Comparison of ENCODE assay signal across 13 cellular contexts in the genomic region with DNA sequence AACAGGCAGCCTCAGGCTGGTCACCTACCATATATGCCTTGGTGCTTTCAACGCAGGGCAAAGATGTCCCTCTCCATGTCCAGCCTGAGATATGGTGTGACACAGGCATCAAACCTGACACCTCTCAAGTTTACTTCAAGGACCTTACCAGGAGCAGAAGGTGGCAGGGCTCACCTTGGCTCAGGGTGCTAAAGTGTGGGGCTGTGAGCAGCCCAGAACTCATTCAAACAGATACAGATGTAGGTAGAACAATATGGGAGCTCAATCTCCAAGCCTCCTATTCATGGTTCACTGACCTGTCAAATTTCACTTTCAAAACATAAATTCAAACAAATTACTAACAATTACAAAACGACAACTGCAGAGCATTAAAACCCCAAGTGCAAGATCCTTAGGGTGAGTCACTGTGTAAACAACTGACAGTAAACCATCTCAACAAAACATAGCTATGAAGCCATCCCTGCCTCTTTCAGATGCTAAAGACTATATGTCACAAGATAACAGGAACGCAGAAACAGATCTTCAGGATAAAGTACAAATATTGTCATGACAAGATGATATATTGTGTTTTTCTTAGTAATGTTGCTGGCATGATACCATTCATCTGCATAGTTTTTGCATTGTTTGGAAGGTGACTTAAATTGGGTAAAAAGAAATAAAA.
DNase-seq lines count a peak whose midpoint lies in the region; ATAC-seq and TF ChIP-seq lines count a peak whose summit lies in the region.
"Had no signal": no experiment of that assay in that cellular context is flagged by ENCODE, and none has a peak within 500 bp of the region (broad histone marks: within the 10 kb centered on the region; RNA-seq: fewer than 3 reads in every experiment).

No MANE protein-coding gene starts in this region.

- CTCF ChIA-PET in activated CD8-positive, alpha-beta memory T cell treated with anti-CD3 and anti-CD28 coated beads, Interleukin-2, amount 10 ng/mL, durations not matched to agents 7 days and 5 days (lab: Charles Lee), result no interaction called here

- H3K27ac Mint-ChIP-seq in activated CD8-positive, alpha-beta memory T cell treated with anti-CD3 and anti-CD28 coated beads, Interleukin-2, amount 10 ng/mL, durations not matched to agents 7 days and 5 days, result no peak overlapping the region

- no peak overlapping the region for H3K27ac ChIP-seq in brain microvascular endothelial cell
- H3K27ac ChIP-seq: heart left ventricle, KMS-11 had no signal

- ATAC-seq in HG03108 (IDR thresholded peaks at IDR 0.05; ENCODE audit: unreplicated experiment), result peak; percentile 33
- ATAC-seq in activated CD8-positive, alpha-beta memory T cell treated with anti-CD3 and anti-CD28 coated beads, Interleukin-2, amount 10 ng/mL, durations not matched to agents 7 days and 5 days, result no peak
- ATAC-seq: heart left ventricle had no signal

- H3K4me1 Mint-ChIP-seq in activated CD8-positive, alpha-beta memory T cell treated with anti-CD3 and anti-CD28 coated beads, Interleukin-2, amount 10 ng/mL, durations not matched to agents 7 days and 5 days, result no peaks in the 10 kb centered on the region
- H3K4me1 Mint-ChIP-seq: central memory CD8-positive, alpha-beta T cell had no signal

- no peak for TF ChIP-seq CTCF in brain microvascular endothelial cell (IDR thresholded peaks at IDR 0.05; ENCODE audit: low read depth, low read length, missing control alignments)

- no peaks in the 10 kb centered on the region for H3K27me3 ChIP-seq in brain microvascular endothelial cell (replicated peaks)
- H3K27me3 ChIP-seq: heart left ventricle had no signal

- peak; percentile 10 for DNase-seq in NCI-H748 (lab: John Stamatoyannopoulos, UW; ENCODE audit: unreplicated experiment)
- DNase-seq in NCI-H748 treated with DMSO at 0.1 percent for 48 hours (lab: John Stamatoyannopoulos, UW), result no peak
- DNase-seq in brain microvascular endothelial cell, result peak; percentile 54
- peak; percentile 2 for DNase-seq in smooth muscle cell of the brain vasculature (ENCODE audit: low read depth, low spot score)
- DNase-seq in NCI-H1048 (lab: John Stamatoyannopoulos, UW), result no peak
- DNase-seq in activated CD4-positive, CD25-positive, alpha-beta regulatory T cell (lab: John Stamatoyannopoulos, UW), result no peak
- no peak for DNase-seq in activated CD8-positive, alpha-beta memory T cell treated with anti-CD3 and anti-CD28 coated beads, Interleukin-2, amount 10 ng/mL, durations not matched to agents 7 days and 5 days
- DNase-seq: heart left ventricle, NCI-H526 treated with DMSO at 0.1 percent for 48 hours had no signal

- H3K4me3 ChIP-seq in brain microvascular endothelial cell (ENCODE audit: low read depth, low read length), result no peak overlapping the region
- H3K4me3 ChIP-seq: heart left ventricle, smooth muscle cell had no signal

- H3K9me3 Mint-ChIP-seq in activated CD8-positive, alpha-beta memory T cell treated with anti-CD3 and anti-CD28 coated beads, Interleukin-2, amount 10 ng/mL, durations not matched to agents 7 days and 5 days (ENCODE audit: low read depth), result peaks cover 3% of the 10 kb centered on the region

- in situ Hi-C loops in brain microvascular endothelial cell (cut with HindIII; ENCODE audit: low pct_ligation_motif_present, low sequenced_read_pairs), result no loop called here

- no peaks in the 10 kb centered on the region for H3K36me3 Mint-ChIP-seq in activated CD8-positive, alpha-beta memory T cell treated with anti-CD3 and anti-CD28 coated beads, Interleukin-2, amount 10 ng/mL, durations not matched to agents 7 days and 5 days

- no peaks in the 10 kb centered on the region for H3K36me3 ChIP-seq in brain microvascular endothelial cell (replicated peaks)
- H3K36me3 ChIP-seq: heart left ventricle had no signal

- no peaks in the 10 kb centered on the region for H3K27me3 Mint-ChIP-seq in activated CD8-positive, alpha-beta memory T cell treated with anti-CD3 and anti-CD28 coated beads, Interleukin-2, amount 10 ng/mL, durations not matched to agents 7 days and 5 days
- H3K27me3 Mint-ChIP-seq: central memory CD8-positive, alpha-beta T cell had no signal

- no peak overlapping the region for H3K4me3 Mint-ChIP-seq in activated CD8-positive, alpha-beta memory T cell treated with anti-CD3 and anti-CD28 coated beads, Interleukin-2, amount 10 ng/mL, durations not matched to agents 7 days and 5 days
- H3K4me3 Mint-ChIP-seq: central memory CD8-positive, alpha-beta T cell had no signal

Comparison
In these comparisons a context has a peak if more than half of its experiments do, and no peak if none do; other contexts are left out.
1. DNase-seq: peak in NCI-H748 (single experiment), brain microvascular endothelial cell (single experiment) and smooth muscle cell of the brain vasculature (single experiment); none in NCI-H748 treated with DMSO at 0.1 percent for 48 hours (single experiment), NCI-H1048 (single experiment), activated CD4-positive, CD25-positive, alpha-beta regulatory T cell (0 of 4) and activated CD8-positive, alpha-beta memory T cell treated with anti-CD3 and anti-CD28 coated beads, Interleukin-2, amount 10 ng/mL, durations not matched to agents 7 days and 5 days (single experiment).